In the genomic region with DNA sequence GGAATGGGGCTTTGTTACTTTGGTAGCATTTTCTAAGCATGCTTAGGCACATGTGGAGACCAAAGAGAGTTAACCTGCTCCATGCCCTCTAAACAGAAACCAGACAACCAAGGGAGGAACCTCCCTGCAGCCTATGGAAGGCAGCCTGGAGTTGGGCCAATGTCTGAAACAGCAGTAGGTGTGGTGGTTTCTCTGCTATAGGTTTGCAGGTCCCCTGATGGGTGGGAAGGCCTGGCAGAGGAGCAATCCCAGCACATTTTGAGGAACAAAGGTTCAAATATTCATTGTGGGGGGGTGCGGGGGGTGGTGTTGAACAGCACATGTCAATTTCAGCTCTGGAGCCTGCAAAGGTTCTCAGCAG, we compare ENCODE assay signal across 21 cellular contexts.
DNase-seq lines count a peak whose midpoint lies in the region; ATAC-seq, FAIRE-seq and TF ChIP-seq lines count a peak whose summit lies in the region.
"Had no signal": no experiment of that assay in that cellular context is flagged by ENCODE, and none has a peak within 500 bp of the region (broad histone marks: within the 10 kb centered on the region; RNA-seq: fewer than 3 reads in every experiment).

No MANE protein-coding gene starts in this region.

- peak; percentile 55 for FAIRE-seq in urothelium cell line (lab: Jason Lieb, UNC)
- FAIRE-seq: D721Med, G401.6, GM19239 had no signal

- H3K4me3 Mint-ChIP-seq in activated T-cell treated with anti-CD3 and anti-CD28 coated beads, Interleukin-2, amount 50 U/mL, for 72 hours = peak overlapping the region in 1 of 2 donors; percentile 47
- no peak overlapping the region for H3K4me3 Mint-ChIP-seq in activated T-helper 2 cell treated with anti-CD3 and anti-CD28 coated beads, Interferon-gamma antibody, Interleukin-2, Interleukin-4, amounts not matched to agents 10 μg/mL and 5 μg/mL and 100 μg/mL, durations not matched to agents 14 hours and 24 hours and 36 hours (ENCODE audit: low read depth)
- H3K4me3 Mint-ChIP-seq in activated T-helper 17 cell treated with anti-CD3 and anti-CD28 coated beads, Interleukin-2, amount 50 U/mL, for 72 hours = no peak overlapping the region

- TF ChIP-seq CTCF in right lobe of liver (IDR thresholded peaks at IDR 0.05) = no peak

- no peak for TF ChIP-seq POLR2A in right lobe of liver (IDR thresholded peaks at IDR 0.05)

- H3K27ac ChIP-seq in right lobe of liver = no peak overlapping the region
- H3K27ac ChIP-seq: GM23248, KMS-11, SJCRH30 had no signal

- H3K27me3 ChIP-seq in right lobe of liver = no peaks in the 10 kb centered on the region
- H3K27me3 ChIP-seq: SJCRH30 had no signal

- peak; percentile 29 to 30 for ATAC-seq in activated T-cell treated with anti-CD3 and anti-CD28 coated beads, Interleukin-2, amount 50 U/mL, for 72 hours (replicated peaks in 1 of 2)
- ATAC-seq in left colon = peak; percentile 85
- ATAC-seq in right lobe of liver = no peak
- no peak for ATAC-seq in activated T-helper 17 cell treated with anti-CD3 and anti-CD28 coated beads, Interleukin-2, amount 50 U/mL, for 72 hours (replicated peaks)
- no peak for ATAC-seq in GM18867 (IDR thresholded peaks at IDR 0.05; ENCODE audit: unreplicated experiment)
- ATAC-seq: PC-3 had no signal

- no CpG with 5 or more reads among the region's 1 CpG for WGBS in right lobe of liver (ENCODE audit: insufficient coverage, low coverage, low lambda C conversion rate, missing lambda C conversion rate)

- no peak overlapping the region for H3K4me3 ChIP-seq in right lobe of liver
- H3K4me3 ChIP-seq: GM23248, HAP-1, SJCRH30 had no signal

- DNase-seq in activated T-cell treated with anti-CD3 and anti-CD28 coated beads, Interleukin-2, amount 50 U/mL, for 72 hours = no peak
- DNase-seq in activated T-cell treated with anti-CD3 and anti-CD28 coated beads for 4 hours = no peak
- DNase-seq in activated T-helper 2 cell treated with anti-CD3 and anti-CD28 coated beads, Interferon-gamma antibody, Interleukin-2, Interleukin-4, amounts not matched to agents 10 μg/mL and 5 μg/mL and 100 μg/mL, durations not matched to agents 14 hours and 24 hours and 36 hours (ENCODE audit: low spot score) = no peak
- DNase-seq in left colon = peak; percentile 34 to 62
- DNase-seq in urothelium cell line (ENCODE audit: low spot score) = no peak
- DNase-seq in right lobe of liver = no peak
- DNase-seq: C1 segment of cervical spinal cord, GM23248, NCI-H1417 treated with DMSO at 0.1 percent for 48 hours, NCI-H187 treated with DMSO at 0.1 percent for 48 hours, NCI-H2171 treated with DMSO at 0.1 percent for 48 hours, NCI-H510A, PC-3, SJCRH30 had no signal

- no peaks in the 10 kb centered on the region for H3K4me1 ChIP-seq in right lobe of liver
- H3K4me1 ChIP-seq: HAP-1, SJCRH30 had no signal

- no peaks in the 10 kb centered on the region for H3K36me3 ChIP-seq in right lobe of liver
- H3K36me3 ChIP-seq: HAP-1, SJCRH30 had no signal

- peaks cover 24% of the 10 kb centered on the region for H3K4me1 Mint-ChIP-seq in activated T-cell treated with anti-CD3 and anti-CD28 coated beads, Interleukin-2, amount 50 U/mL, for 72 hours (ENCODE audit: low read depth)
- peaks cover 11% of the 10 kb centered on the region for H3K4me1 Mint-ChIP-seq in activated T-helper 2 cell treated with anti-CD3 and anti-CD28 coated beads, Interferon-gamma antibody, Interleukin-2, Interleukin-4, amounts not matched to agents 10 μg/mL and 5 μg/mL and 100 μg/mL, durations not matched to agents 14 hours and 24 hours and 36 hours (ENCODE audit: low read depth)
- no peaks in the 10 kb centered on the region for H3K4me1 Mint-ChIP-seq in activated T-helper 17 cell treated with anti-CD3 and anti-CD28 coated beads, Interleukin-2, amount 50 U/mL, for 72 hours

- H3K27ac Mint-ChIP-seq in activated T-cell treated with anti-CD3 and anti-CD28 coated beads, Interleukin-2, amount 50 U/mL, for 72 hours = peak overlapping the region; percentile 69
- H3K27ac Mint-ChIP-seq in activated T-helper 2 cell treated with anti-CD3 and anti-CD28 coated beads, Interferon-gamma antibody, Interleukin-2, Interleukin-4, amounts not matched to agents 10 μg/mL and 5 μg/mL and 100 μg/mL, durations not matched to agents 14 hours and 24 hours and 36 hours = peak overlapping the region; percentile 43
- H3K27ac Mint-ChIP-seq in activated T-helper 17 cell treated with anti-CD3 and anti-CD28 coated beads, Interleukin-2, amount 50 U/mL, for 72 hours = no peak overlapping the region

- H3K27me3 Mint-ChIP-seq in activated T-cell treated with anti-CD3 and anti-CD28 coated beads, Interleukin-2, amount 50 U/mL, for 72 hours (ENCODE audit: low read depth) = no peaks in the 10 kb centered on the region
- H3K27me3 Mint-ChIP-seq in activated T-helper 2 cell treated with anti-CD3 and anti-CD28 coated beads, Interferon-gamma antibody, Interleukin-2, Interleukin-4, amounts not matched to agents 10 μg/mL and 5 μg/mL and 100 μg/mL, durations not matched to agents 14 hours and 24 hours and 36 hours (ENCODE audit: low read depth) = peaks cover 2% of the 10 kb centered on the region
- H3K27me3 Mint-ChIP-seq in activated T-helper 17 cell treated with anti-CD3 and anti-CD28 coated beads, Interleukin-2, amount 50 U/mL, for 72 hours = peaks cover 20% of the 10 kb centered on the region

- no peaks in the 10 kb centered on the region for H3K9me3 Mint-ChIP-seq in activated T-cell treated with anti-CD3 and anti-CD28 coated beads, Interleukin-2, amount 50 U/mL, for 72 hours
- no peaks in the 10 kb centered on the region for H3K9me3 Mint-ChIP-seq in activated T-helper 2 cell treated with anti-CD3 and anti-CD28 coated beads, Interferon-gamma antibody, Interleukin-2, Interleukin-4, amounts not matched to agents 10 μg/mL and 5 μg/mL and 100 μg/mL, durations not matched to agents 14 hours and 24 hours and 36 hours
- H3K9me3 Mint-ChIP-seq in activated T-helper 17 cell treated with anti-CD3 and anti-CD28 coated beads, Interleukin-2, amount 50 U/mL, for 72 hours = no peaks in the 10 kb centered on the region

- no peaks in the 10 kb centered on the region for H3K36me3 Mint-ChIP-seq in activated T-cell treated with anti-CD3 and anti-CD28 coated beads, Interleukin-2, amount 50 U/mL, for 72 hours (ENCODE audit: insufficient read depth in 2 of 2)
- no peaks in the 10 kb centered on the region for H3K36me3 Mint-ChIP-seq in activated T-helper 2 cell treated with anti-CD3 and anti-CD28 coated beads, Interferon-gamma antibody, Interleukin-2, Interleukin-4, amounts not matched to agents 10 μg/mL and 5 μg/mL and 100 μg/mL, durations not matched to agents 14 hours and 24 hours and 36 hours (ENCODE audit: low read depth)
- no peaks in the 10 kb centered on the region for H3K36me3 Mint-ChIP-seq in activated T-helper 17 cell treated with anti-CD3 and anti-CD28 coated beads, Interleukin-2, amount 50 U/mL, for 72 hours (ENCODE audit: low read depth)

- intact Hi-C loops in activated T-helper 2 cell treated with anti-CD3 and anti-CD28 coated beads, Interferon-gamma antibody, Interleukin-2, Interleukin-4, amounts not matched to agents 10 μg/mL and 5 μg/mL and 100 μg/mL, durations not matched to agents 14 hours and 24 hours and 36 hours (cut with micrococcal nuclease) = loop anchor here (5.0 kb wide), 1 partner anchor 44 kb away; no protein-coding TSS in a partner anchor
- intact Hi-C loops in left colon (cut with DNase I, micrococcal nuclease) = no loop called here
- intact Hi-C loops in right lobe of liver (cut with DNase I) = no loop called here

- no peaks in the 10 kb centered on the region for H3K9me3 ChIP-seq in right lobe of liver
- H3K9me3 ChIP-seq: HAP-1, SJCRH30 had no signal

Comparison
In these comparisons a context has a peak if more than half of its experiments do, and no peak if none do; other contexts are left out.
1. ATAC-seq: peak in activated T-cell treated with anti-CD3 and anti-CD28 coated beads, Interleukin-2, amount 50 U/mL, for 72 hours (2 of 2) and left colon (single experiment); none in right lobe of liver (0 of 4), activated T-helper 17 cell treated with anti-CD3 and anti-CD28 coated beads, Interleukin-2, amount 50 U/mL, for 72 hours (single experiment) and GM18867 (single experiment).
2. DNase-seq: peak in left colon (2 of 2); none in activated T-cell treated with anti-CD3 and anti-CD28 coated beads, Interleukin-2, amount 50 U/mL, for 72 hours (0 of 2), activated T-cell treated with anti-CD3 and anti-CD28 coated beads for 4 hours (single experiment), activated T-helper 2 cell treated with anti-CD3 and anti-CD28 coated beads, Interferon-gamma antibody, Interleukin-2, Interleukin-4, amounts not matched to agents 10 μg/mL and 5 μg/mL and 100 μg/mL, durations not matched to agents 14 hours and 24 hours and 36 hours (single experiment), urothelium cell line (single experiment) and right lobe of liver (0 of 3).